ENCODE assay signal across 12 cellular contexts in genomic region chr10:100043344-100043743, GRCh38. TPM values are rescaled to one million over a fixed set of nuclear protein-coding genes. Genes with fewer than 3 reads are reported as not detected.
DNase-seq lines count a peak whose midpoint lies in the region; ATAC-seq and TF ChIP-seq lines count a peak whose summit lies in the region.
"Had no signal": no experiment of that assay in that cellular context is flagged by ENCODE, and none has a peak within 500 bp of the region (broad histone marks: within the 10 kb centered on the region; RNA-seq: fewer than 3 reads in every experiment).

No MANE protein-coding gene starts in this region.

- ATAC-seq in GM23338 (no peak), GM19035 (IDR thresholded peaks at IDR 0.05; ENCODE audit: unreplicated experiment) (no peak), GM19395 (IDR thresholded peaks at IDR 0.05; ENCODE audit: unreplicated experiment) (no peak)

- H3K27me3 Mint-ChIP-seq in GM23338 (ENCODE audit: insufficient read depth, low read depth, poor library complexity) (no peaks in the 10 kb centered on the region), nephron (ENCODE audit: low read depth) (no peaks in the 10 kb centered on the region)
- peaks cover 13% of the 10 kb centered on the region for H3K27me3 Mint-ChIP-seq in activated T-helper 1 cell treated with anti-CD3 and anti-CD28 coated beads, Interleukin-12 subunit alpha, Interleukin-12 subunit beta, Interleukin-2, Interleukin-4 antibody, amounts not matched to agents 30 ng/mL and 10 ng/mL and 1 ng/mL, durations not matched to agents 14 hours and 24 hours and 36 hours (ENCODE audit: insufficient read depth)

- DNase-seq in A673 (ENCODE audit: low spot score) (peak; percentile 48), GM23338 (ENCODE audit: low spot score) (no peak), GOT3 (lab: John Stamatoyannopoulos, UW) (no peak)
- DNase-seq in activated T-helper 1 cell treated with anti-CD3 and anti-CD28 coated beads, Interleukin-12 subunit alpha, Interleukin-12 subunit beta, Interleukin-2, Interleukin-4 antibody, amounts not matched to agents 30 ng/mL and 10 ng/mL and 1 ng/mL, durations not matched to agents 14 hours and 24 hours and 36 hours (ENCODE audit: low spot score) = no peak
- DNase-seq in NK-92 treated with Interleukin-12 subunit alpha and Interleukin-12 subunit beta, amount 100 ng/mL, for 24 hours (lab: John Stamatoyannopoulos, UW) = no peak
- DNase-seq: central memory CD4-positive, alpha-beta T cell; glutamatergic neuron; SHP77 treated with DMSO at 0.1 percent for 48 hours had no signal

- H3K27ac Mint-ChIP-seq in GM23338 (no peak overlapping the region), nephron (peak overlapping the region; percentile 82 to 95 (median 89))
- peak overlapping the region; percentile 23 for H3K27ac Mint-ChIP-seq in activated T-helper 1 cell treated with anti-CD3 and anti-CD28 coated beads, Interleukin-12 subunit alpha, Interleukin-12 subunit beta, Interleukin-2, Interleukin-4 antibody, amounts not matched to agents 30 ng/mL and 10 ng/mL and 1 ng/mL, durations not matched to agents 14 hours and 24 hours and 36 hours

- TF ChIP-seq CTCF in A673 (conservative IDR thresholded peaks at IDR 0.05; ENCODE audit: low read depth, low read length) = 0 out of 2 replicates have a peak, but pooled peaks have one; percentile 8
- TF ChIP-seq CTCF in GM23338 (conservative IDR thresholded peaks at IDR 0.05; ENCODE audit: low read depth in 2 of 2) = no peak
- no peak for TF ChIP-seq CTCF in nephron (IDR thresholded peaks at IDR 0.05; ENCODE audit: unreplicated experiment in 3 of 3)

- H3K4me3 Mint-ChIP-seq in GM23338 (no peak overlapping the region), nephron (no peak overlapping the region)
- no peak overlapping the region for H3K4me3 Mint-ChIP-seq in activated T-helper 1 cell treated with anti-CD3 and anti-CD28 coated beads, Interleukin-12 subunit alpha, Interleukin-12 subunit beta, Interleukin-2, Interleukin-4 antibody, amounts not matched to agents 30 ng/mL and 10 ng/mL and 1 ng/mL, durations not matched to agents 14 hours and 24 hours and 36 hours

- BruUV-seq in A673 (replicated peaks; lab: Mats Ljungman, UMichigan) = no TSS peak

- CTCF ChIA-PET in A673 (lab: Charles Lee) = interaction anchor here (0.5 to 3.4 kb wide), 4 partner anchors 129 to 561 kb away, joined by 3 to 35 read pairs (median 6); no protein-coding TSS in a partner anchor

- POLR2A ChIA-PET in A673 (lab: Charles Lee; ENCODE audit: low non-redundant PET) = no interaction called here

- no peaks in the 10 kb centered on the region for H3F3A ChIP-seq in GM23338 (replicated peaks; ENCODE audit: low read depth)

- H4K20me1 ChIP-seq in GM23338 (replicated peaks; ENCODE audit: insufficient read depth) = no peaks in the 10 kb centered on the region

- H3K9me3 ChIP-seq in A673 (ENCODE audit: low read depth, low read length, poor library complexity, severe bottlenecking) = no peaks in the 10 kb centered on the region

- H3K27ac ChIP-seq in A673 (ENCODE audit: low read depth, low read length, poor library complexity, severe bottlenecking) (peak overlapping the region; percentile 73), GM23338 (ENCODE audit: low read depth) (no peak overlapping the region)

- peak overlapping the region; percentile 90; the same call in 1 of the 2 replicates for H2AFZ ChIP-seq in GM23338

- H3K4me3 ChIP-seq in A673 (ENCODE audit: low read depth, low read length, poor library complexity, severe bottlenecking) (no peak overlapping the region), GM23338 (no peak overlapping the region)

- H3K36me3 Mint-ChIP-seq in GM23338 (ENCODE audit: low read depth) = no peaks in the 10 kb centered on the region
- H3K36me3 Mint-ChIP-seq in activated T-helper 1 cell treated with anti-CD3 and anti-CD28 coated beads, Interleukin-12 subunit alpha, Interleukin-12 subunit beta, Interleukin-2, Interleukin-4 antibody, amounts not matched to agents 30 ng/mL and 10 ng/mL and 1 ng/mL, durations not matched to agents 14 hours and 24 hours and 36 hours (ENCODE audit: low read depth) = no peaks in the 10 kb centered on the region
- no peaks in the 10 kb centered on the region for H3K36me3 Mint-ChIP-seq in nephron (ENCODE audit: low read depth)

- H3K9me3 Mint-ChIP-seq in GM23338 = no peaks in the 10 kb centered on the region
- H3K9me3 Mint-ChIP-seq in activated T-helper 1 cell treated with anti-CD3 and anti-CD28 coated beads, Interleukin-12 subunit alpha, Interleukin-12 subunit beta, Interleukin-2, Interleukin-4 antibody, amounts not matched to agents 30 ng/mL and 10 ng/mL and 1 ng/mL, durations not matched to agents 14 hours and 24 hours and 36 hours = no peaks in the 10 kb centered on the region
- H3K9me3 Mint-ChIP-seq in nephron = no peaks in the 10 kb centered on the region

- H3K79me2 ChIP-seq in GM23338 (replicated peaks; ENCODE audit: insufficient read depth) = no peaks in the 10 kb centered on the region

- peaks cover 28% of the 10 kb centered on the region for H3K4me1 ChIP-seq in A673 (ENCODE audit: insufficient read depth, low read length, poor library complexity, severe bottlenecking)
- peaks cover 16% of the 10 kb centered on the region for H3K4me1 ChIP-seq in GM23338 (ENCODE audit: insufficient read depth)

- no peak overlapping the region for H3K4me2 ChIP-seq in GM23338

- H3K9me2 ChIP-seq in GM23338 (ENCODE audit: insufficient read depth) = no peaks in the 10 kb centered on the region

- H3K27me3 ChIP-seq in A673 (replicated peaks; ENCODE audit: insufficient read depth, low read depth, low read length, poor library complexity) = no peaks in the 10 kb centered on the region
- H3K27me3 ChIP-seq in GM23338 (ENCODE audit: insufficient read depth) = no peaks in the 10 kb centered on the region

- H3K36me3 ChIP-seq in A673 (ENCODE audit: insufficient read depth, low read length, poor library complexity, severe bottlenecking) (no peaks in the 10 kb centered on the region), GM23338 (ENCODE audit: insufficient read depth) (no peaks in the 10 kb centered on the region)

- H3K4me1 Mint-ChIP-seq in GM23338 (peaks cover 26% of the 10 kb centered on the region), nephron (peaks cover 48% of the 10 kb centered on the region)
- no peaks in the 10 kb centered on the region for H3K4me1 Mint-ChIP-seq in activated T-helper 1 cell treated with anti-CD3 and anti-CD28 coated beads, Interleukin-12 subunit alpha, Interleukin-12 subunit beta, Interleukin-2, Interleukin-4 antibody, amounts not matched to agents 30 ng/mL and 10 ng/mL and 1 ng/mL, durations not matched to agents 14 hours and 24 hours and 36 hours (ENCODE audit: low read depth)

- intact Hi-C loops in A673 (cut with micrococcal nuclease; ENCODE audit: unreplicated experiment) = loop anchor here (5.0 kb wide), 1 partner anchor 66 kb away; no protein-coding TSS in a partner anchor
- intact Hi-C loops in activated T-helper 1 cell treated with anti-CD3 and anti-CD28 coated beads, Interleukin-12 subunit alpha, Interleukin-12 subunit beta, Interleukin-2, Interleukin-4 antibody, amounts not matched to agents 30 ng/mL and 10 ng/mL and 1 ng/mL, durations not matched to agents 14 hours and 24 hours and 36 hours (cut with micrococcal nuclease) = no loop called here

TF ChIP-seq in GM23338, 12 proteins besides CTCF, POLR2A, EP300 and RAD21:
- no peak for TF ChIP-seq STAT1 (IDR thresholded peaks at IDR 0.05; ENCODE audit: unreplicated experiment)
- no peak for TF ChIP-seq CREB1 (CRISPR knock-in tag; IDR thresholded peaks at IDR 0.05; ENCODE audit: low read depth)
- no peak for TF ChIP-seq JUNB (IDR thresholded peaks at IDR 0.05; ENCODE audit: unreplicated experiment)
- no peak for TF ChIP-seq EZH2 (IDR thresholded peaks at IDR 0.05; ENCODE audit: low read depth, unreplicated experiment)
- TF ChIP-seq EZH2phosphoT487 (IDR thresholded peaks at IDR 0.05; ENCODE audit: unreplicated experiment) = no peak
- TF ChIP-seq POLR2AphosphoS5 (IDR thresholded peaks at IDR 0.05; ENCODE audit: low read depth) = no peak
- no peak for TF ChIP-seq ZNF114 (CRISPR knock-in tag; IDR thresholded peaks at IDR 0.05)

RNA-seq across cellular contexts. Expression of gene DNMBP, which starts 33.6 kb away (rescaled TPM):
- total RNA-seq in A673 (2021) = 23.6 and 28.0 TPM in 2 replicates
- total RNA-seq in GM23338 (2014; rRNA removed; shearing (Covaris generic)) = 25.7 and 31.2 TPM in 2 replicates
- polyA plus RNA-seq in GM23338 (2016; fragmentation: Nextera tagmentation; extraction: Ambion mirVana) = 13.4 and 13.5 TPM in 2 replicates
- 1.4 and 1.5 TPM in 2 replicates for total RNA-seq in activated T-helper 1 cell treated with anti-CD3 and anti-CD28 coated beads, Interleukin-12 subunit alpha, Interleukin-12 subunit beta, Interleukin-2, Interleukin-4 antibody, amounts not matched to agents 30 ng/mL and 10 ng/mL and 1 ng/mL, durations not matched to agents 14 hours and 24 hours and 36 hours

RNA-seq across cellular contexts. Expression of gene CPN1, which starts 38.3 kb away (rescaled TPM):
- not detected in 2 replicates for total RNA-seq in A673 (2021)
- total RNA-seq in GM23338 (2014; rRNA removed; shearing (Covaris generic)) = not detected in 2 replicates
- polyA plus RNA-seq in GM23338 (2016; fragmentation: Nextera tagmentation; extraction: Ambion mirVana) = 0.32 TPM in 1 of 2 replicates, not detected in the other
- not detected in 2 replicates for total RNA-seq in activated T-helper 1 cell treated with anti-CD3 and anti-CD28 coated beads, Interleukin-12 subunit alpha, Interleukin-12 subunit beta, Interleukin-2, Interleukin-4 antibody, amounts not matched to agents 30 ng/mL and 10 ng/mL and 1 ng/mL, durations not matched to agents 14 hours and 24 hours and 36 hours
- polyA plus RNA-seq: neural cell had no signal
